10 cellular contexts compared by ENCODE assay signal in genomic region chr1:118842462-118843201, GRCh38.
DNase-seq lines count a peak whose midpoint lies in the region; ATAC-seq and TF ChIP-seq lines count a peak whose summit lies in the region.
"Had no signal": no experiment of that assay in that cellular context is flagged by ENCODE, and none has a peak within 500 bp of the region (broad histone marks: within the 10 kb centered on the region; RNA-seq: fewer than 3 reads in every experiment).

No MANE protein-coding gene starts in this region.

- TF ChIP-seq POLR2A in gastroesophageal sphincter (IDR thresholded peaks at IDR 0.05) (no peak), adrenal gland (IDR thresholded peaks at IDR 0.05) (no peak)

- no peak for TF ChIP-seq EP300 in gastroesophageal sphincter (IDR thresholded peaks at IDR 0.05)

- 75 to 88% methylated on average over 9 to 10 of the region's 14 CpGs for WGBS in gastroesophageal sphincter (ENCODE audit: low coverage in 1 of 2), 2 donors
- WGBS in adrenal gland, 4 donors: 48 to 68% (median 53%) methylated on average over 14 of the region's 14 CpGs

- H3K4me1 ChIP-seq in gastroesophageal sphincter (no peaks in the 10 kb centered on the region), adrenal gland (replicated peaks in 1 of 2) (no peaks in the 10 kb centered on the region), BE2C (no peaks in the 10 kb centered on the region), ascending aorta (no peaks in the 10 kb centered on the region)
- H3K4me1 ChIP-seq: upper lobe of left lung had no signal

- DNase-seq in COR-L47 (lab: John Stamatoyannopoulos, UW) (peak; percentile 73), NCI-H1417 (lab: John Stamatoyannopoulos, UW) (peak; percentile 71 to 91 (median 82)), NCI-H748 (lab: John Stamatoyannopoulos, UW; ENCODE audit: unreplicated experiment) (peak; percentile 99), occipital lobe (lab: John Stamatoyannopoulos, UW) (no peak), adrenal gland (no peak), BE2C (no peak), ascending aorta (ENCODE audit: low spot score in 2 of 2) (no peak)
- DNase-seq: activated CD4-positive, alpha-beta T cell treated with anti-CD3 and anti-CD28 coated beads, Interleukin-2, amount 10 ng/mL, durations not matched to agents 7 days and 5 days had no signal

- intact Hi-C loops in adrenal gland (cut with DNase I): no loop called here
- intact Hi-C loops in ascending aorta (cut with DNase I): no loop called here

- H3K27me3 ChIP-seq in gastroesophageal sphincter (no peaks in the 10 kb centered on the region), adrenal gland (no peaks in the 10 kb centered on the region), BE2C (no peaks in the 10 kb centered on the region), ascending aorta (no peaks in the 10 kb centered on the region)
- H3K27me3 ChIP-seq: upper lobe of left lung had no signal

- peak; percentile 25 for ATAC-seq in gastroesophageal sphincter

- no peak overlapping the region for H3K27ac ChIP-seq in gastroesophageal sphincter
- H3K27ac ChIP-seq in adrenal gland: no peak overlapping the region
- H3K27ac ChIP-seq in ascending aorta: no peak overlapping the region
- H3K27ac ChIP-seq: upper lobe of left lung had no signal

- H3K9me3 ChIP-seq in gastroesophageal sphincter (no peaks in the 10 kb centered on the region), adrenal gland (replicated peaks in 1 of 3) (no peaks in the 10 kb centered on the region), BE2C (no peaks in the 10 kb centered on the region), ascending aorta (no peaks in the 10 kb centered on the region)
- H3K9me3 ChIP-seq: upper lobe of left lung had no signal

- H3K4me3 ChIP-seq in gastroesophageal sphincter (no peak overlapping the region), adrenal gland (no peak overlapping the region), BE2C (ENCODE audit: low read depth, low read length) (no peak overlapping the region), ascending aorta (no peak overlapping the region)
- H3K4me3 ChIP-seq: upper lobe of left lung had no signal

- H3K36me3 ChIP-seq in gastroesophageal sphincter (no peaks in the 10 kb centered on the region), adrenal gland (replicated peaks in 1 of 2) (no peaks in the 10 kb centered on the region), BE2C (no peaks in the 10 kb centered on the region), ascending aorta (no peaks in the 10 kb centered on the region)
- H3K36me3 ChIP-seq: upper lobe of left lung had no signal

- no peak for TF ChIP-seq CTCF in gastroesophageal sphincter (IDR thresholded peaks at IDR 0.05)
- no peak for TF ChIP-seq CTCF in adrenal gland (IDR thresholded peaks at IDR 0.05)
- TF ChIP-seq CTCF in BE2C (IDR thresholded peaks at IDR 0.05; ENCODE audit: low read depth, low read length): no peak
- TF ChIP-seq CTCF in ascending aorta (IDR thresholded peaks at IDR 0.05): no peak

Comparison
In these comparisons a context has a peak if more than half of its experiments do, and no peak if none do; other contexts are left out.
1. DNase-seq: peak in COR-L47 (single experiment), NCI-H1417 (3 of 3) and NCI-H748 (single experiment); none in occipital lobe (single experiment), adrenal gland (0 of 7), BE2C (single experiment) and ascending aorta (0 of 2).